Comparison of ENCODE assay signal across 9 cellular contexts in genomic region chr14:35159742-35160409, GRCh38. TPM values are rescaled to one million over a fixed set of nuclear protein-coding genes. Genes with fewer than 3 reads are reported as not detected.
A peak's percentile ranks its signal among the peaks of the same experiment; 100 is the strongest.
DNase-seq lines count a peak whose midpoint lies in the region; ATAC-seq and TF ChIP-seq lines count a peak whose summit lies in the region.
"Had no signal": no experiment of that assay in that cellular context is flagged by ENCODE, and none has a peak within 500 bp of the region (broad histone marks: within the 10 kb centered on the region; RNA-seq: fewer than 3 reads in every experiment).

No MANE protein-coding gene starts in this region.

- CTCF ChIA-PET in CD8-positive, alpha-beta T cell (lab: Charles Lee) = no interaction called here
- CTCF ChIA-PET in mammary epithelial cell (lab: Charles Lee; ENCODE audit: low non-redundant PET) = no interaction called here
- CTCF ChIA-PET in OCI-LY7 (lab: Charles Lee; ENCODE audit: unreplicated experiment) = interaction anchor here (0.5 kb wide), 1 partner anchor 212 kb away, joined by 3 read pairs; no protein-coding TSS in a partner anchor

- no peak overlapping the region for H3K27ac ChIP-seq in CD8-positive, alpha-beta T cell (ENCODE audit: low read depth, low read length)
- H3K27ac ChIP-seq in mammary epithelial cell (ENCODE audit: insufficient read depth, low read depth, low read length) (peak overlapping the region; percentile 84), OCI-LY7 (ENCODE audit: low read depth, low read length, poor library complexity, severe bottlenecking) (no peak overlapping the region)

- DNase-seq in CD8-positive, alpha-beta T cell = no peak
- peak; percentile 90 for DNase-seq in HPDE6-E6E7 (ENCODE audit: extremely low spot score)
- peak; percentile 98 for DNase-seq in mammary epithelial cell
- DNase-seq in mesothelial cell of epicardium (ENCODE audit: low spot score in 2 of 2, unreplicated experiment in 2 of 2) = no peak
- DNase-seq in NOMO-1 (lab: John Stamatoyannopoulos, UW; ENCODE audit: unreplicated experiment in 2 of 2) = no peak
- no peak for DNase-seq in OCI-LY7 (ENCODE audit: low spot score)
- DNase-seq in stimulated activated CD8-positive, alpha-beta memory T cell treated with anti-CD3 and anti-CD28 coated beads, Interleukin-4, amount 100 ng/mL, for 48 hours = no peak

- H3K4me1 ChIP-seq in CD8-positive, alpha-beta T cell (ENCODE audit: insufficient read depth, low read length) = peaks cover 10% of the 10 kb centered on the region
- peaks cover 34% of the 10 kb centered on the region for H3K4me1 ChIP-seq in mammary epithelial cell (ENCODE audit: insufficient read depth, low read length)
- peaks cover 12% of the 10 kb centered on the region for H3K4me1 ChIP-seq in OCI-LY7 (ENCODE audit: insufficient read depth, low read length, poor library complexity, severe bottlenecking)

- no peak overlapping the region for H2AFZ ChIP-seq in mammary epithelial cell (ENCODE audit: low read depth, low read length)
- H2AFZ ChIP-seq in OCI-LY7 (ENCODE audit: low read length) = no peak overlapping the region

- no peak overlapping the region for H3K4me3 Mint-ChIP-seq in CD8-positive, alpha-beta T cell
- no peak overlapping the region for H3K4me3 Mint-ChIP-seq in mesothelial cell of epicardium

- peak overlapping the region; percentile 29 for H3K27ac Mint-ChIP-seq in CD8-positive, alpha-beta T cell
- peak overlapping the region; percentile 15 for H3K27ac Mint-ChIP-seq in mesothelial cell of epicardium

- in situ Hi-C loops in mammary epithelial cell (cut with MboI; ENCODE audit: low sequenced_read_pairs in 2 of 2) = loop anchor here in 1 of 2 donors (10.0 kb wide), 1 partner anchor 55 kb away; no protein-coding TSS in a partner anchor

- no peak for ATAC-seq in CD8-positive, alpha-beta T cell
- ATAC-seq in HG03439 (IDR thresholded peaks at IDR 0.05; ENCODE audit: unreplicated experiment) = no peak
- ATAC-seq: sciatic nerve had no signal

- intact Hi-C loops in CD8-positive, alpha-beta T cell (cut with DNase I, micrococcal nuclease) = loop anchor here in 1 of 2 experiments (5.0 kb wide), 1 partner anchor 52 kb away; no protein-coding TSS in a partner anchor
- intact Hi-C loops in mammary epithelial cell (cut with micrococcal nuclease) (loop anchor here (1.0 to 5.0 kb wide), 2 partner anchors 38 to 54 kb away; partner anchors contain the start of genes PPP2R3C and PRORP), OCI-LY7 (cut with micrococcal nuclease; ENCODE audit: unreplicated experiment) (no loop called here)

- TF ChIP-seq CTCF in CD8-positive, alpha-beta T cell (IDR thresholded peaks at IDR 0.05) = no peak
- TF ChIP-seq CTCF in mammary epithelial cell (conservative IDR thresholded peaks at IDR 0.05 in 1 of 2, IDR thresholded peaks at IDR 0.05 in 1 of 2; ENCODE audit: extremely low read depth in 1 of 2, insufficient read depth in 1 of 2, low read depth in 1 of 2, low read length in 2 of 2) = no peak
- TF ChIP-seq CTCF in mesothelial cell of epicardium (IDR thresholded peaks at IDR 0.05; ENCODE audit: unreplicated experiment) = no peak
- TF ChIP-seq CTCF in OCI-LY7 (conservative IDR thresholded peaks at IDR 0.05; ENCODE audit: low read length) = no peak

- no peaks in the 10 kb centered on the region for H3K9me3 ChIP-seq in CD8-positive, alpha-beta T cell (ENCODE audit: low read length)
- H3K9me3 ChIP-seq in mammary epithelial cell (replicated peaks; ENCODE audit: insufficient read depth, low read length) (no peaks in the 10 kb centered on the region), OCI-LY7 (ENCODE audit: low read length) (no peaks in the 10 kb centered on the region)

- POLR2A ChIA-PET in CD8-positive, alpha-beta T cell (lab: Charles Lee) = no interaction called here
- POLR2A ChIA-PET in OCI-LY7 (lab: Charles Lee) = interaction anchor here (0.6 to 0.9 kb wide), 2 partner anchors 9 to 239 kb away, joined by 3 read pairs; no protein-coding TSS in a partner anchor

- peaks cover 43% of the 10 kb centered on the region for H3K4me1 Mint-ChIP-seq in CD8-positive, alpha-beta T cell (ENCODE audit: low read depth)
- H3K4me1 Mint-ChIP-seq in mesothelial cell of epicardium = peaks cover 24% of the 10 kb centered on the region

- BruUV-seq in mammary epithelial cell (replicated peaks; lab: Mats Ljungman, UMichigan) = no TSS peak
- no TSS peak for BruUV-seq in OCI-LY7 (replicated peaks; lab: Mats Ljungman, UMichigan)

- 12% methylated on average over 6 of the region's 6 CpGs for WGBS in mammary epithelial cell (ENCODE audit: low coverage, missing lambda C conversion rate)

- peaks cover 28% of the 10 kb centered on the region for H3K79me2 ChIP-seq in mammary epithelial cell (ENCODE audit: insufficient read depth, low read length)
- peaks cover 25% of the 10 kb centered on the region; the same call in 1 of the 2 replicates for H3K79me2 ChIP-seq in OCI-LY7 (ENCODE audit: insufficient read depth, low read depth, low read length)

- no peaks in the 10 kb centered on the region for H3K27me3 ChIP-seq in CD8-positive, alpha-beta T cell (ENCODE audit: insufficient read depth, low read length)
- no peaks in the 10 kb centered on the region for H3K27me3 ChIP-seq in mammary epithelial cell (ENCODE audit: insufficient read depth, low read length)

- no peaks in the 10 kb centered on the region for H3K36me3 ChIP-seq in CD8-positive, alpha-beta T cell (ENCODE audit: insufficient read depth, low read length)
- no peaks in the 10 kb centered on the region for H3K36me3 ChIP-seq in mammary epithelial cell (ENCODE audit: insufficient read depth, low read length)
- peaks cover 28% of the 10 kb centered on the region for H3K36me3 ChIP-seq in OCI-LY7 (ENCODE audit: insufficient read depth, low read length)

- H3K4me2 ChIP-seq in mammary epithelial cell (ENCODE audit: insufficient read depth, low read depth, low read length) = peak overlapping the region; percentile 71
- H3K4me2 ChIP-seq in OCI-LY7 (ENCODE audit: low read length) = no peak overlapping the region

- H3K9me3 Mint-ChIP-seq in CD8-positive, alpha-beta T cell = no peaks in the 10 kb centered on the region
- H3K9me3 Mint-ChIP-seq in mesothelial cell of epicardium = no peaks in the 10 kb centered on the region

- H3K9ac ChIP-seq in mammary epithelial cell (ENCODE audit: insufficient read depth, low read length) = peak overlapping the region; percentile 66

- no peaks in the 10 kb centered on the region for H3K9me2 ChIP-seq in OCI-LY7 (ENCODE audit: insufficient read depth, low read length)

- peaks cover 42% of the 10 kb centered on the region for H3K36me3 Mint-ChIP-seq in CD8-positive, alpha-beta T cell
- peaks cover 17% of the 10 kb centered on the region for H3K36me3 Mint-ChIP-seq in mesothelial cell of epicardium

- H4K20me1 ChIP-seq in mammary epithelial cell (ENCODE audit: insufficient read depth, low read length) = no peaks in the 10 kb centered on the region
- no peaks in the 10 kb centered on the region for H4K20me1 ChIP-seq in OCI-LY7 (ENCODE audit: insufficient read depth, low read length)

- no peak overlapping the region for H3K4me3 ChIP-seq in CD8-positive, alpha-beta T cell (ENCODE audit: low read depth, low read length)
- H3K4me3 ChIP-seq in mammary epithelial cell (replicated peaks in 1 of 3; ENCODE audit: insufficient read depth in 1 of 3, low read depth in 2 of 3, low read length in 3 of 3) (no peak overlapping the region), OCI-LY7 (ENCODE audit: low read depth, low read length, poor library complexity, severe bottlenecking) (no peak overlapping the region)

- dilution Hi-C loops in mammary epithelial cell (cut with HindIII; ENCODE audit: low sequenced_read_pairs) = no loop called here

- H3K27me3 Mint-ChIP-seq in CD8-positive, alpha-beta T cell (ENCODE audit: low read depth) = no peaks in the 10 kb centered on the region
- H3K27me3 Mint-ChIP-seq in mesothelial cell of epicardium (ENCODE audit: low read depth) = no peaks in the 10 kb centered on the region

RNA-seq across cellular contexts. Expression of gene PRORP, which starts 37.5 kb away (rescaled TPM):
- total RNA-seq in CD8-positive, alpha-beta T cell = 10 to 100 TPM; 16.5 to 21.9 TPM
- 10 to 100 TPM; 33.5 to 53.2 TPM for total RNA-seq in mammary epithelial cell
- 45.1 TPM for polyA plus RNA-seq in mammary epithelial cell
- 48.5 TPM for polyA minus RNA-seq in mammary epithelial cell
- 31.2 to 32.6 TPM (median 31.4 TPM) in 3 replicates for total RNA-seq in mesothelial cell of epicardium
- total RNA-seq in OCI-LY7 (2014; rRNA removed; shearing (Covaris generic)) = 38.7 and 52.2 TPM in 2 replicates
- 45.2 and 53.6 TPM in 2 replicates for total RNA-seq in OCI-LY7 (2022)

RNA-seq across cellular contexts. Expression of gene PPP2R3C, which starts 38.1 kb away (rescaled TPM):
- 10 to 100 TPM; 44.2 to 51.4 TPM for total RNA-seq in CD8-positive, alpha-beta T cell
- total RNA-seq in mammary epithelial cell = 10 to 100 TPM; 12.2 to 18.7 TPM
- polyA plus RNA-seq in mammary epithelial cell = 8.0 TPM
- 10.6 TPM for polyA minus RNA-seq in mammary epithelial cell
- total RNA-seq in mesothelial cell of epicardium = 24.3 to 25.2 TPM (median 25.2 TPM) in 3 replicates
- 50.8 and 59.4 TPM in 2 replicates for total RNA-seq in OCI-LY7 (2014; rRNA removed; shearing (Covaris generic))
- total RNA-seq in OCI-LY7 (2022) = 42.2 and 47.4 TPM in 2 replicates

Comparison
In these comparisons a context has a peak if more than half of its experiments do, and no peak if none do; other contexts are left out.
1. DNase-seq: peak in HPDE6-E6E7 (single experiment) and mammary epithelial cell (single experiment); none in CD8-positive, alpha-beta T cell (0 of 7), mesothelial cell of epicardium (0 of 2), NOMO-1 (0 of 2), OCI-LY7 (single experiment) and stimulated activated CD8-positive, alpha-beta memory T cell treated with anti-CD3 and anti-CD28 coated beads, Interleukin-4, amount 100 ng/mL, for 48 hours (single experiment).